ENCODE assay signal across 1 cellular context in genomic region chr1:234955107-234955731, GRCh38.
TF ChIP-seq lines count a peak whose summit lies in the region.

No MANE protein-coding gene starts in this region.

TF ChIP-seq in HepG2, 621 proteins besides CTCF, POLR2A, EP300 and RAD21 (continued from another document and continues in another):
- TF ChIP-seq ARID3A (IDR thresholded peaks at IDR 0.05; ENCODE audit: low read depth, low read length), result no peak
- TF ChIP-seq ZNF44 (CRISPR knock-in tag; IDR thresholded peaks at IDR 0.05), result no peak
- TF ChIP-seq ZNF646 (CRISPR knock-in tag; IDR thresholded peaks at IDR 0.05), result no peak
- TF ChIP-seq CERS6 (CRISPR knock-in tag; IDR thresholded peaks at IDR 0.05), result no peak
- TF ChIP-seq ZNF580 (CRISPR knock-in tag; IDR thresholded peaks at IDR 0.05; ENCODE audit: borderline replicate concordance, low read depth), result peak; percentile 46; the same call in 1 of the 2 replicates
- TF ChIP-seq ZNF619 (CRISPR knock-in tag; IDR thresholded peaks at IDR 0.05), result no peak
- no peak for TF ChIP-seq FOXP1 (IDR thresholded peaks at IDR 0.05)
- TF ChIP-seq FOXP1 (CRISPR knock-in tag; IDR thresholded peaks at IDR 0.05), result no peak
- no peak for TF ChIP-seq NR3C1 (CRISPR knock-in tag; IDR thresholded peaks at IDR 0.05)
- no peak for TF ChIP-seq ESRRA (CRISPR knock-in tag; IDR thresholded peaks at IDR 0.05; ENCODE audit: low read depth)
- TF ChIP-seq SCMH1 (CRISPR knock-in tag; IDR thresholded peaks at IDR 0.05; ENCODE audit: borderline replicate concordance), result no peak
- TF ChIP-seq ZBTB3 (CRISPR knock-in tag; IDR thresholded peaks at IDR 0.05; ENCODE audit: borderline replicate concordance, low read depth), result no peak
- TF ChIP-seq ZIK1 (CRISPR knock-in tag; IDR thresholded peaks at IDR 0.05; ENCODE audit: borderline replicate concordance, low read depth), result no peak
- no peak for TF ChIP-seq ZNF230 (CRISPR knock-in tag; IDR thresholded peaks at IDR 0.05)
- no peak for TF ChIP-seq ZNF597 (CRISPR knock-in tag; IDR thresholded peaks at IDR 0.05)
- no peak for TF ChIP-seq DNMT3B (CRISPR knock-in tag; conservative IDR thresholded peaks at IDR 0.05)
- no peak for TF ChIP-seq GMEB1 (CRISPR knock-in tag; IDR thresholded peaks at IDR 0.05; ENCODE audit: borderline replicate concordance)
- TF ChIP-seq ZBTB8A (CRISPR knock-in tag; IDR thresholded peaks at IDR 0.05; ENCODE audit: borderline replicate concordance, low read depth), result no peak
- no peak for TF ChIP-seq ZNF335 (CRISPR knock-in tag; IDR thresholded peaks at IDR 0.05)
- no peak; the same call in 1 of the 2 replicates for TF ChIP-seq ZNF256 (CRISPR knock-in tag; conservative IDR thresholded peaks at IDR 0.05)
- TF ChIP-seq KMT2B (CRISPR knock-in tag; IDR thresholded peaks at IDR 0.05), result no peak
- no peak for TF ChIP-seq ZNF451 (CRISPR knock-in tag; IDR thresholded peaks at IDR 0.05)
- no peak for TF ChIP-seq NFAT5 (CRISPR knock-in tag; IDR thresholded peaks at IDR 0.05)
- peak; percentile 74; the same call in 1 of the 2 replicates for TF ChIP-seq ELF3 (CRISPR knock-in tag; IDR thresholded peaks at IDR 0.05)
- TF ChIP-seq ZMYM2 (CRISPR knock-in tag; IDR thresholded peaks at IDR 0.05), result no peak
- TF ChIP-seq ZNF326 (CRISPR knock-in tag; IDR thresholded peaks at IDR 0.05; ENCODE audit: borderline replicate concordance), result no peak
- no peak for TF ChIP-seq SP1 (IDR thresholded peaks at IDR 0.05)
- TF ChIP-seq SP1 (CRISPR knock-in tag; IDR thresholded peaks at IDR 0.05), result no peak
- no peak for TF ChIP-seq CREB1 (IDR thresholded peaks at IDR 0.05)
- TF ChIP-seq CREB1 (CRISPR knock-in tag; IDR thresholded peaks at IDR 0.05), result no peak
- TF ChIP-seq ZNF788 (CRISPR knock-in tag; IDR thresholded peaks at IDR 0.05; ENCODE audit: borderline replicate concordance), result peak; percentile 67; the same call in 1 of the 2 replicates
- TF ChIP-seq PATZ1 (CRISPR knock-in tag; IDR thresholded peaks at IDR 0.05), result 0 out of 2 replicates have a peak, but pooled peaks have one; percentile 25
- TF ChIP-seq ZNF33B (CRISPR knock-in tag; IDR thresholded peaks at IDR 0.05), result no peak
- TF ChIP-seq HNF1B (CRISPR knock-in tag; IDR thresholded peaks at IDR 0.05), result no peak
- TF ChIP-seq HDAC6 (IDR thresholded peaks at IDR 0.05; ENCODE audit: low read depth, low read length), result no peak
- no peak for TF ChIP-seq ATF5 (CRISPR knock-in tag; IDR thresholded peaks at IDR 0.05; ENCODE audit: low read depth)
- TF ChIP-seq MIXL1 (CRISPR knock-in tag; IDR thresholded peaks at IDR 0.05), result no peak
- no peak for TF ChIP-seq RFX1 (IDR thresholded peaks at IDR 0.05)
- TF ChIP-seq ZNF30 (CRISPR knock-in tag; IDR thresholded peaks at IDR 0.05), result no peak
- TF ChIP-seq PAF1 (CRISPR knock-in tag; IDR thresholded peaks at IDR 0.05), result no peak
- TF ChIP-seq MTF1 (CRISPR knock-in tag; IDR thresholded peaks at IDR 0.05), result no peak
- TF ChIP-seq TBL1XR1 (IDR thresholded peaks at IDR 0.05; ENCODE audit: borderline replicate concordance, low read length, partially characterized antibody), result peak; percentile 38
